In genomic region chr1:26079178-26079563, GRCh38 we compare ENCODE assay signal across 1 cellular context.
TF ChIP-seq lines count a peak whose summit lies in the region.

No MANE protein-coding gene starts in this region.

TF ChIP-seq in WTC11, 78 proteins besides CTCF, POLR2A, EP300 and RAD21:
- TF ChIP-seq GTF2I (CRISPR knock-in tag; conservative IDR thresholded peaks at IDR 0.05) (no peak), ZNF671 (CRISPR knock-in tag; IDR thresholded peaks at IDR 0.05) (no peak), IRF1 (CRISPR knock-in tag; IDR thresholded peaks at IDR 0.05) (no peak)
